21 cellular contexts compared by ENCODE assay signal in the genomic region with DNA sequence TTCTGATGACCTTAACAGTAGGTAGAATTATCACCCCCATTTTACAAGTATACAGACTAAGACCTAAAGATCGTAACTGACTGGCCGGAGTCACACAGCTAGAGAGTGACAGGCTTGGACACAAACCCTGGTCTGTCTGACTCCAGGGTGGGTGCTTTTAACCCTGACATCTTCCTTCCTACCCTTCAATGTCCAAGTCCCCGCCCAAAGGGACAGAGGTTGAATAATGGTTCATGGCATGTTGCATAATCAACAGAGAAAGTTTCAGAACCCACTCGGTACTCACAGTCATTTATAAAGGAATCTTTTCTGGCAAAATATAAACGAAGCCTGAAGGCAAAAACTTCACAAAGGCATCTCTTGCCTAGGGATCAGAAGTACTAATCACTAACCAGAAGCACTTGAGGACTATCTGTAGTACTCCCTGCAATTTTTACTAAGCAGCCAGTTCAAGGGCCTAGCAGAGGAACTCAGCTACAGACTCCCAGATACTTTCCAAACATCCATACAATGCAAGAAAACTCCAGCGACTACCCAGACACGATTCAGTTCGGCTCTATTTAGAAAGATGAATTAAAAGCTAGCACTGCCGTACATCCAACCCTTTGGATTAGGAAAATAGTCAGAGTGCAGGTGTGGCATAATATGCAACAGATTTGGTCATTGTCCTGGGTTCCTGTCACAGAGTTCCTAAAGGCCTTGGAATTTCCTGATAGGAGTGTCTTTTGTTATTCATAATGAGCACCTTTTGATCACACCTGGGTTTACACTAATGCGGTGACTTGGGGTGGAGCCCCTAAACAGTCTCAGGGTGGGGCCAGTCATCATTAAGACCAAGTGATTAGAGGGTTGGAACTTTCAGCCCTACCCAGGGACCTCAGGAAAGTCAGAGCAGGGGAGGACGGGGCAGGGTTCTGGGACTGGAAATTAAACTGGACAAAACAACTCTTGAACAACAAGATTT. TPM values are rescaled to one million over a fixed set of nuclear protein-coding genes. Genes with fewer than 3 reads are reported as not detected.
DNase-seq lines count a peak whose midpoint lies in the region; ATAC-seq, FAIRE-seq and TF ChIP-seq lines count a peak whose summit lies in the region.
"Had no signal": no experiment of that assay in that cellular context is flagged by ENCODE, and none has a peak within 500 bp of the region (broad histone marks: within the 10 kb centered on the region; RNA-seq: fewer than 3 reads in every experiment).

No MANE protein-coding gene starts in this region.

- ATAC-seq in HG02588 (IDR thresholded peaks at IDR 0.05; ENCODE audit: unreplicated experiment), result no peak
- ATAC-seq: naive thymus-derived CD4-positive, alpha-beta T cell had no signal

- H3K36me3 ChIP-seq in bronchial epithelial cell (ENCODE audit: control insufficient read depth, insufficient read depth, low read length) (no peaks in the 10 kb centered on the region), stomach smooth muscle (ENCODE audit: control insufficient read depth in 2 of 2, insufficient read depth in 2 of 2, low read length in 2 of 2) (peaks cover 13 to 18% of the 10 kb centered on the region in 2 donors)
- H3K36me3 ChIP-seq: BE2C, cardiac muscle cell, ovary, uterus had no signal

- peaks cover 10% of the 10 kb centered on the region for H3K4me1 ChIP-seq in stomach smooth muscle (ENCODE audit: control insufficient read depth, insufficient read depth, low read length)
- H3K4me1 ChIP-seq: BE2C, uterus had no signal

- H3K4me3 ChIP-seq in bronchial epithelial cell (ENCODE audit: low read depth, low read length) (no peak overlapping the region), stomach smooth muscle (ENCODE audit: low read length in 2 of 2) (no peak overlapping the region)
- H3K4me3 ChIP-seq: cardiac muscle cell, dorsolateral prefrontal cortex, esophagus muscularis mucosa, ovary, uterus had no signal

- H3K27ac ChIP-seq in stomach smooth muscle (ENCODE audit: low read length), result peak overlapping the region; percentile 3
- H3K27ac ChIP-seq: cardiac muscle cell, esophagus muscularis mucosa, ovary, uterus had no signal

- TF ChIP-seq CTCF in bronchial epithelial cell (IDR thresholded peaks at IDR 0.05; ENCODE audit: insufficient read depth, low read length, severe bottlenecking) (no peak), GM20000 (IDR thresholded peaks at IDR 0.05; ENCODE audit: extremely low read depth, missing control alignments) (no peak)

- DNase-seq in NCI-H748 (lab: John Stamatoyannopoulos, UW; ENCODE audit: unreplicated experiment) (peak; percentile 60), NCI-H748 treated with DMSO at 0.1 percent for 48 hours (lab: John Stamatoyannopoulos, UW) (no peak), bronchial epithelial cell (ENCODE audit: low read depth) (no peak), iPS-NIHi11 (ENCODE audit: low spot score) (peak; percentile 19), NCI-H524 (lab: John Stamatoyannopoulos, UW) (no peak), GM20000 (ENCODE audit: low spot score) (no peak)
- DNase-seq: activated CD4-positive, alpha-beta T cell treated with anti-CD3 and anti-CD28 coated beads for 48 hours; activated gamma-delta T cell; BE2C; dorsolateral prefrontal cortex; naive thymus-derived CD4-positive, alpha-beta T cell; NCI-H187 treated with DMSO at 0.1 percent for 48 hours; ovary; RPMI8226; stimulated activated CD4-positive, alpha-beta T cell treated with anti-CD3 and anti-CD28 coated beads, Interleukin-4, amount 100 ng/mL, for 24 hours; uterus had no signal

- peak; percentile 83 for FAIRE-seq in bronchial epithelial cell (lab: Jason Lieb, UNC)
- FAIRE-seq: TTC549 had no signal

- peak overlapping the region in 1 of 2 donors; percentile 21 for H3K9ac ChIP-seq in stomach smooth muscle (ENCODE audit: low read length in 2 of 2)

- no peaks in the 10 kb centered on the region for H3K9me3 ChIP-seq in stomach smooth muscle (ENCODE audit: control insufficient read depth in 2 of 2, low read length in 2 of 2)
- H3K9me3 ChIP-seq: BE2C, esophagus muscularis mucosa, ovary, uterus had no signal

- no peaks in the 10 kb centered on the region for H3K27me3 ChIP-seq in bronchial epithelial cell (ENCODE audit: control insufficient read depth, insufficient read depth, low read length)
- no peaks in the 10 kb centered on the region for H3K27me3 ChIP-seq in stomach smooth muscle (ENCODE audit: control insufficient read depth in 1 of 2, insufficient read depth in 2 of 2, low read length in 2 of 2)
- H3K27me3 ChIP-seq: BE2C, cardiac muscle cell, dorsolateral prefrontal cortex, esophagus muscularis mucosa, ovary, uterus had no signal

RNA-seq across cellular contexts. Expression of a gene that starts 44.0 kb away (rescaled TPM):
- 122 and 178 TPM in 2 replicates for total RNA-seq in bronchial epithelial cell

Comparison
In these comparisons a context has a peak if more than half of its experiments do, and no peak if none do; other contexts are left out.
1. DNase-seq: peak in NCI-H748 (single experiment) and iPS-NIHi11 (single experiment); none in NCI-H748 treated with DMSO at 0.1 percent for 48 hours (single experiment), bronchial epithelial cell (single experiment), NCI-H524 (0 of 2) and GM20000 (single experiment).